Comparison of ENCODE assay signal across 21 cellular contexts in genomic region chr5:22900801-22901310, GRCh38. TPM values are rescaled to one million over a fixed set of nuclear protein-coding genes. Genes with fewer than 3 reads are reported as not detected.
A peak's percentile ranks its signal among the peaks of the same experiment; 100 is the strongest.
DNase-seq lines count a peak whose midpoint lies in the region; ATAC-seq and TF ChIP-seq lines count a peak whose summit lies in the region.
"Had no signal": no experiment of that assay in that cellular context is flagged by ENCODE, and none has a peak within 500 bp of the region (broad histone marks: within the 10 kb centered on the region; RNA-seq: fewer than 3 reads in every experiment).

No MANE protein-coding gene starts in this region.

- no peaks in the 10 kb centered on the region for H3K4me1 ChIP-seq in mesenchymal stem cell (ENCODE audit: control insufficient read depth, insufficient read depth, low read depth, low read length)
- no peaks in the 10 kb centered on the region for H3K4me1 ChIP-seq in sigmoid colon
- H3K4me1 ChIP-seq in aorta (ENCODE audit: control insufficient read depth in 1 of 2, insufficient read depth in 2 of 2, low read length in 2 of 2), result no peaks in the 10 kb centered on the region
- H3K4me1 ChIP-seq: BE2C, HAP-1 had no signal

- no peak overlapping the region for H4K8ac ChIP-seq in mesenchymal stem cell (ENCODE audit: low read length)

- H3K18ac ChIP-seq in mesenchymal stem cell (ENCODE audit: low read depth in 1 of 2, low read length in 2 of 2), result peak overlapping the region in 1 of 2 experiments; percentile 55

- H2BK15ac ChIP-seq in mesenchymal stem cell (ENCODE audit: low read depth, poor library complexity, severe bottlenecking), result no peak overlapping the region

- H3K79me1 ChIP-seq in mesenchymal stem cell (replicated peaks; ENCODE audit: low read length, poor library complexity, severe bottlenecking), result no peaks in the 10 kb centered on the region

- ATAC-seq in aorta (ENCODE audit: low FRiP score), result peak; percentile 41
- ATAC-seq: GM12878 had no signal

- H3K36me3 ChIP-seq in mesenchymal stem cell (ENCODE audit: control insufficient read depth in 1 of 2, insufficient read depth in 2 of 2, low read depth in 1 of 2, low read length in 2 of 2), result no peaks in the 10 kb centered on the region
- H3K36me3 ChIP-seq in sigmoid colon, result no peaks in the 10 kb centered on the region
- no peaks in the 10 kb centered on the region for H3K36me3 ChIP-seq in aorta (ENCODE audit: control insufficient read depth in 1 of 2, insufficient read depth in 2 of 2, low read length in 1 of 2)
- H3K36me3 ChIP-seq: BE2C, HAP-1 had no signal

- no peak overlapping the region for H3K4me2 ChIP-seq in mesenchymal stem cell (ENCODE audit: low read length, poor library complexity, severe bottlenecking)

- no peak overlapping the region for H2BK5ac ChIP-seq in mesenchymal stem cell (ENCODE audit: low read depth, low read length, poor library complexity, severe bottlenecking)

- no peak overlapping the region for H3K4me3 ChIP-seq in mesenchymal stem cell (ENCODE audit: insufficient read depth in 1 of 2, low read depth in 1 of 2, low read length in 2 of 2)
- no peak overlapping the region for H3K4me3 ChIP-seq in sigmoid colon
- no peak overlapping the region for H3K4me3 ChIP-seq in aorta (ENCODE audit: low read length in 2 of 2)
- H3K4me3 ChIP-seq: GM12878, GM23248, HAP-1 had no signal

- no peak overlapping the region for H3K23ac ChIP-seq in mesenchymal stem cell (ENCODE audit: low read length in 2 of 2)

- no peak overlapping the region for H4K91ac ChIP-seq in mesenchymal stem cell (ENCODE audit: low read length)

- H3K9ac ChIP-seq in mesenchymal stem cell (ENCODE audit: low read length), result no peak overlapping the region
- H3K9ac ChIP-seq: GM23248 had no signal

- TF ChIP-seq EP300 in sigmoid colon (IDR thresholded peaks at IDR 0.05), result no peak

- 97% methylated on average over 17 of the region's 17 CpGs for WGBS in mesenchymal stem cell
- WGBS in sigmoid colon, 2 donors, result 93% methylated on average over 17 of the region's 17 CpGs
- 91 to 94% methylated on average over 17 of the region's 17 CpGs for WGBS in aorta, 2 donors

- H3K4ac ChIP-seq in mesenchymal stem cell (ENCODE audit: low read depth in 1 of 2, low read length in 2 of 2), result no peak overlapping the region

- no peak for TF ChIP-seq POLR2A in sigmoid colon (IDR thresholded peaks at IDR 0.05)

- intact Hi-C loops in sigmoid colon (cut with DNase I) (no loop called here), aorta (cut with DNase I) (no loop called here)

- DNase-seq in UCSD-AML1 (lab: John Stamatoyannopoulos, UW; ENCODE audit: unreplicated experiment), result peak; percentile 4
- no peak for DNase-seq in mesenchymal stem cell
- peak; percentile 48 for DNase-seq in sigmoid colon
- no peak for DNase-seq in aorta
- DNase-seq in SKM-1 treated with dmso at 0.1 percent for 144 hours (lab: John Stamatoyannopoulos, UW; ENCODE audit: unreplicated experiment), result no peak
- no peak for DNase-seq in activated CD4-positive, alpha-beta T cell treated with anti-CD3 and anti-CD28 coated beads, Interleukin-2, amount 50 U/mL, for 4 hours
- no peak for DNase-seq in cerebellar cortex (ENCODE audit: low spot score)
- DNase-seq: ACHN; BE2C; C1 segment of cervical spinal cord; CD4-positive, CD25-positive, alpha-beta regulatory T cell; CD8-positive, alpha-beta memory T cell; COR-L47; DMS 273 treated with DMSO at 0.1 percent for 48 hours; DMS53; DND-41; EL; GM23248 had no signal

- H3K27me3 ChIP-seq in mesenchymal stem cell (ENCODE audit: control insufficient read depth in 1 of 2, insufficient read depth in 1 of 2, low read length in 2 of 2), result no peaks in the 10 kb centered on the region
- H3K27me3 ChIP-seq in sigmoid colon, result no peaks in the 10 kb centered on the region
- no peaks in the 10 kb centered on the region for H3K27me3 ChIP-seq in aorta (ENCODE audit: control insufficient read depth in 1 of 2, insufficient read depth in 2 of 2, low read length in 1 of 2)
- H3K27me3 ChIP-seq: BE2C had no signal

- no peak overlapping the region for H2BK12ac ChIP-seq in mesenchymal stem cell (ENCODE audit: low read length in 2 of 2)

- TF ChIP-seq CTCF in sigmoid colon (IDR thresholded peaks at IDR 0.05), result no peak

- no peaks in the 10 kb centered on the region for H3K9me3 ChIP-seq in mesenchymal stem cell (ENCODE audit: control insufficient read depth, low read length)
- no peaks in the 10 kb centered on the region for H3K9me3 ChIP-seq in sigmoid colon
- H3K9me3 ChIP-seq in aorta (ENCODE audit: control insufficient read depth, low read length), result no peaks in the 10 kb centered on the region
- H3K9me3 ChIP-seq: BE2C, HAP-1 had no signal

- no peak overlapping the region for H3K14ac ChIP-seq in mesenchymal stem cell (ENCODE audit: low read length in 2 of 2)

- H2BK120ac ChIP-seq in mesenchymal stem cell (ENCODE audit: low read depth, low read length), result no peak overlapping the region

- no peak overlapping the region for H3K27ac ChIP-seq in mesenchymal stem cell (ENCODE audit: low read length, poor library complexity, severe bottlenecking)
- H3K27ac ChIP-seq in sigmoid colon, result no peak overlapping the region
- no peak overlapping the region for H3K27ac ChIP-seq in aorta (ENCODE audit: low read depth in 1 of 2, low read length in 2 of 2)
- H3K27ac ChIP-seq: GM23248 had no signal

- peak overlapping the region; percentile 0 for H2AFZ ChIP-seq in mesenchymal stem cell (ENCODE audit: low read depth, low read length)
- H2AFZ ChIP-seq: GM23248 had no signal

- no peak overlapping the region for H2AK5ac ChIP-seq in mesenchymal stem cell (ENCODE audit: low read length, severe bottlenecking)

RNA-seq across cellular contexts. Expression of gene CDH12, which starts 47.7 kb away (rescaled TPM):
- polyA plus RNA-seq in mesenchymal stem cell (2013, experiment 1 of 2), result 0.01 TPM
- not detected for polyA plus RNA-seq in mesenchymal stem cell (2013, experiment 2 of 2)
- not detected for total RNA-seq in sigmoid colon
- under 1 TPM in 1 of 3 donors, not detected in 2; 0.04 TPM for polyA plus RNA-seq in sigmoid colon
- total RNA-seq in aorta, result not detected
- not detected for polyA plus RNA-seq in aorta
- total RNA-seq: CD4-positive, CD25-positive, alpha-beta regulatory T cell; CD8-positive, alpha-beta memory T cell; G401; GM12878; GM23248 had no signal
- polyA plus RNA-seq: CD4-positive, CD25-positive, alpha-beta regulatory T cell; CD8-positive, alpha-beta memory T cell; GM23248 had no signal

Comparison
In these comparisons a context has a peak if more than half of its experiments do, and no peak if none do; other contexts are left out.
1. DNase-seq: peak in UCSD-AML1 (single experiment) and sigmoid colon (single experiment); none in mesenchymal stem cell (single experiment), aorta (0 of 2), SKM-1 treated with dmso at 0.1 percent for 144 hours (single experiment), activated CD4-positive, alpha-beta T cell treated with anti-CD3 and anti-CD28 coated beads, Interleukin-2, amount 50 U/mL, for 4 hours (0 of 2) and cerebellar cortex (single experiment).